Comparison of ENCODE assay signal across 10 cellular contexts in genomic region chr1:51515312-51515960, GRCh38. TPM values are rescaled to one million over a fixed set of nuclear protein-coding genes. Genes with fewer than 3 reads are reported as not detected.
A peak's percentile ranks its signal among the peaks of the same experiment; 100 is the strongest.
DNase-seq lines count a peak whose midpoint lies in the region; ATAC-seq lines count a peak whose summit lies in the region.
"Had no signal": no experiment of that assay in that cellular context is flagged by ENCODE, and none has a peak within 500 bp of the region (broad histone marks: within the 10 kb centered on the region; RNA-seq: fewer than 3 reads in every experiment).

No MANE protein-coding gene starts in this region.

- peak overlapping the region; percentile 8 for H3K4me3 Mint-ChIP-seq in activated naive CD8-positive, alpha-beta T cell
- no peak overlapping the region for H3K4me3 Mint-ChIP-seq in activated naive CD4-positive, alpha-beta T cell treated with anti-CD3 and anti-CD28 coated beads, Interleukin-2, amount 10 ng/mL, durations not matched to agents 7 days and 5 days

- CTCF ChIA-PET in activated naive CD4-positive, alpha-beta T cell treated with anti-CD3 and anti-CD28 coated beads, Interleukin-2, amount 10 ng/mL, durations not matched to agents 7 days and 5 days (lab: Charles Lee) = interaction anchor here (0.7 to 0.9 kb wide), 2 partner anchors 9 to 215 kb away, joined by 3 to 4 read pairs; no protein-coding TSS in a partner anchor

- H3K9me3 ChIP-seq in right cardiac atrium (ENCODE audit: control insufficient read depth, low read length) = no peaks in the 10 kb centered on the region
- no peaks in the 10 kb centered on the region for H3K9me3 ChIP-seq in muscle layer of duodenum (ENCODE audit: control insufficient read depth in 1 of 2, low read length in 2 of 2)
- H3K9me3 ChIP-seq: ovary had no signal

- H3K27ac Mint-ChIP-seq in activated naive CD8-positive, alpha-beta T cell = peak overlapping the region; percentile 61
- no peak overlapping the region for H3K27ac Mint-ChIP-seq in activated naive CD4-positive, alpha-beta T cell treated with anti-CD3 and anti-CD28 coated beads, Interleukin-2, amount 10 ng/mL, durations not matched to agents 7 days and 5 days

- peak overlapping the region; percentile 54 for H3K27ac ChIP-seq in right cardiac atrium (ENCODE audit: low read length)
- H3K27ac ChIP-seq in muscle layer of duodenum (ENCODE audit: low read length) = peak overlapping the region; percentile 72

- H3K27me3 Mint-ChIP-seq in activated naive CD8-positive, alpha-beta T cell = no peaks in the 10 kb centered on the region
- no peaks in the 10 kb centered on the region for H3K27me3 Mint-ChIP-seq in activated naive CD4-positive, alpha-beta T cell treated with anti-CD3 and anti-CD28 coated beads, Interleukin-2, amount 10 ng/mL, durations not matched to agents 7 days and 5 days

- ATAC-seq in right cardiac atrium (no peak), left cardiac atrium (no peak), GM19463 (IDR thresholded peaks at IDR 0.05; ENCODE audit: unreplicated experiment) (no peak), HG03378 (IDR thresholded peaks at IDR 0.05; ENCODE audit: unreplicated experiment) (no peak)

- no peaks in the 10 kb centered on the region for H3K27me3 ChIP-seq in right cardiac atrium (ENCODE audit: control insufficient read depth, insufficient read depth)
- H3K27me3 ChIP-seq in muscle layer of duodenum (ENCODE audit: low read depth, low read length) = no peaks in the 10 kb centered on the region
- H3K27me3 ChIP-seq: ovary had no signal

- no peaks in the 10 kb centered on the region for H3K9me3 Mint-ChIP-seq in activated naive CD8-positive, alpha-beta T cell (ENCODE audit: low read depth)
- no peaks in the 10 kb centered on the region for H3K9me3 Mint-ChIP-seq in activated naive CD4-positive, alpha-beta T cell treated with anti-CD3 and anti-CD28 coated beads, Interleukin-2, amount 10 ng/mL, durations not matched to agents 7 days and 5 days

- H3K4me1 Mint-ChIP-seq in activated naive CD8-positive, alpha-beta T cell (ENCODE audit: low read depth) = peaks cover 68% of the 10 kb centered on the region
- peaks cover 54% of the 10 kb centered on the region for H3K4me1 Mint-ChIP-seq in activated naive CD4-positive, alpha-beta T cell treated with anti-CD3 and anti-CD28 coated beads, Interleukin-2, amount 10 ng/mL, durations not matched to agents 7 days and 5 days

- no peaks in the 10 kb centered on the region for H3K36me3 ChIP-seq in muscle layer of duodenum (ENCODE audit: control insufficient read depth in 1 of 2, insufficient read depth in 2 of 2, low read length in 2 of 2)
- H3K36me3 ChIP-seq: ovary had no signal

- intact Hi-C loops in right cardiac atrium (cut with DNase I) (no loop called here), left cardiac atrium (cut with DNase I) (loop anchor here in 1 of 2 donors (10.0 kb wide), 1 partner anchor 51 kb away; no protein-coding TSS in a partner anchor)

- WGBS in right cardiac atrium = 52% methylated on average over 5 of the region's 5 CpGs

- no peaks in the 10 kb centered on the region for H3K36me3 Mint-ChIP-seq in activated naive CD8-positive, alpha-beta T cell
- peaks cover 8% of the 10 kb centered on the region for H3K36me3 Mint-ChIP-seq in activated naive CD4-positive, alpha-beta T cell treated with anti-CD3 and anti-CD28 coated beads, Interleukin-2, amount 10 ng/mL, durations not matched to agents 7 days and 5 days

- DNase-seq in right cardiac atrium = no peak
- DNase-seq in left cardiac atrium = no peak
- no peak for DNase-seq in activated naive CD4-positive, alpha-beta T cell treated with anti-CD3 and anti-CD28 coated beads, Interleukin-2, amount 10 ng/mL, durations not matched to agents 7 days and 5 days
- DNase-seq in NCI-H1436 treated with DMSO at 0.1 percent for 48 hours (lab: John Stamatoyannopoulos, UW) = no peak
- DNase-seq: NCI-H446, ovary had no signal

- H3K4me3 ChIP-seq in right cardiac atrium (ENCODE audit: low read length) = peak overlapping the region; percentile 25
- peak overlapping the region in 1 of 2 donors; percentile 12 for H3K4me3 ChIP-seq in muscle layer of duodenum (ENCODE audit: low read depth in 1 of 2, low read length in 2 of 2)

- H3K4me1 ChIP-seq in right cardiac atrium (ENCODE audit: control insufficient read depth, insufficient read depth, low read length) (no peaks in the 10 kb centered on the region), muscle layer of duodenum (ENCODE audit: control insufficient read depth in 1 of 2, insufficient read depth in 2 of 2, low read length in 2 of 2) (peaks cover 23 to 24% of the 10 kb centered on the region in 2 donors)

RNA-seq across cellular contexts. Expression of gene EPS15, which starts 3.6 kb away (rescaled TPM):
- total RNA-seq in right cardiac atrium (10 to 100 TPM; 72.4 to 87.5 (median 74.5) TPM), left cardiac atrium (10 to 100 TPM; 59.5 to 64.8 TPM)
- 26.0 TPM for polyA plus RNA-seq in right cardiac atrium
